ENCODE assay signal across 19 cellular contexts in the genomic region with DNA sequence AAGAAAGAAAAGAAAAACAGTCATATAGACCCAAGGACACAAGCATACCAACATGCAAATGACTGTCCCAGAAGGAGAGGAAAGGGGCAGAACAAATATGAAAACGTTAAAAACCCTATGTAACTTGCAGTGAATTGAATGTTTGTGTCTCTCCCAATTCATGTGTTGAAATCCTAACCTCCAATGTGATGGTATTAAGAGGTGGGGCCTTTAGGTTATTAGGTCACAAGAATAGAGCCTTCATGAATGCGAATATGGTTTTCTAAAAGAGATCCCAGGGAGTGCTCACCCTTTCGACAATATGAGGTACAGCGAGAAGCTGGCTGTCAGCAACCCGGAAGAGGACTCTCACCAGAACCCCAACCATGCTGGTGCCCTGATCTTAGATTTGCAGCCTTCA. TPM values are rescaled to one million over a fixed set of nuclear protein-coding genes. Genes with fewer than 3 reads are reported as not detected.
DNase-seq lines count a peak whose midpoint lies in the region; FAIRE-seq and TF ChIP-seq lines count a peak whose summit lies in the region.
"Had no signal": no experiment of that assay in that cellular context is flagged by ENCODE, and none has a peak within 500 bp of the region (broad histone marks: within the 10 kb centered on the region; RNA-seq: fewer than 3 reads in every experiment).

No MANE protein-coding gene starts in this region.

- H3K4me1 ChIP-seq in ACC112 (ENCODE audit: control insufficient read depth, insufficient read depth, low read length, unreplicated experiment), result no peaks in the 10 kb centered on the region
- peaks cover 10% of the 10 kb centered on the region for H3K4me1 ChIP-seq in CD4-positive, alpha-beta memory T cell (ENCODE audit: insufficient read depth, low read length)
- H3K4me1 ChIP-seq in ascending aorta, result no peaks in the 10 kb centered on the region

- no peaks in the 10 kb centered on the region for H3K27me3 Mint-ChIP-seq in CD4-positive, alpha-beta memory T cell
- no peaks in the 10 kb centered on the region for H3K27me3 Mint-ChIP-seq in mesothelial cell of epicardium (ENCODE audit: low read depth)

- H3K4me3 Mint-ChIP-seq in CD4-positive, alpha-beta memory T cell, result no peak overlapping the region
- no peak overlapping the region for H3K4me3 Mint-ChIP-seq in mesothelial cell of epicardium

- H3K4me3 ChIP-seq in ACC112 (ENCODE audit: low read depth, low read length) (no peak overlapping the region), SK-N-MC (no peak overlapping the region), ascending aorta (no peak overlapping the region)
- no peak overlapping the region for H3K4me3 ChIP-seq in CD4-positive, alpha-beta memory T cell (ENCODE audit: low read length in 2 of 2)
- H3K4me3 ChIP-seq: HAP-1, PC-9 had no signal

- peaks cover 24% of the 10 kb centered on the region for H3K36me3 ChIP-seq in ACC112 (ENCODE audit: insufficient read depth, low read length)
- peaks cover 49% of the 10 kb centered on the region for H3K36me3 ChIP-seq in CD4-positive, alpha-beta memory T cell (ENCODE audit: insufficient read depth, low read length)
- H3K36me3 ChIP-seq in SK-N-MC (ENCODE audit: insufficient read depth, low read length), result peaks cover 41% of the 10 kb centered on the region
- peaks cover 36 to 55% of the 10 kb centered on the region in 2 donors for H3K36me3 ChIP-seq in ascending aorta

- no peak for FAIRE-seq in frontal cortex (lab: Jason Lieb, UNC)
- FAIRE-seq: GM19239 had no signal

- no peak overlapping the region for H2AFZ ChIP-seq in ACC112 (ENCODE audit: low read length, unreplicated experiment)
- H2AFZ ChIP-seq: PC-9 had no signal

- POLR2A ChIA-PET in CD4-positive, alpha-beta memory T cell (lab: Charles Lee; ENCODE audit: partially characterized antibody), result no interaction called here

- H3K9me3 ChIP-seq in CD4-positive, alpha-beta memory T cell (ENCODE audit: control insufficient read depth in 1 of 2, low read length in 2 of 2), result no peaks in the 10 kb centered on the region
- no peaks in the 10 kb centered on the region for H3K9me3 ChIP-seq in SK-N-MC (ENCODE audit: low read depth, low read length)
- no peaks in the 10 kb centered on the region for H3K9me3 ChIP-seq in ascending aorta
- H3K9me3 ChIP-seq: HAP-1 had no signal

- H3K27ac ChIP-seq in ACC112 (ENCODE audit: low read depth, low read length), result peak overlapping the region; percentile 13; the same call in 1 of the 2 replicates
- no peak overlapping the region for H3K27ac ChIP-seq in CD4-positive, alpha-beta memory T cell (ENCODE audit: low read depth, low read length)
- H3K27ac ChIP-seq in SK-N-MC, result peak overlapping the region; percentile 60
- H3K27ac ChIP-seq in ascending aorta, result no peak overlapping the region
- H3K27ac ChIP-seq: C4-2B, PC-9 had no signal

- H3K27me3 ChIP-seq in ACC112 (ENCODE audit: insufficient read depth, low read length) (no peaks in the 10 kb centered on the region), ascending aorta (no peaks in the 10 kb centered on the region)
- H3K27me3 ChIP-seq in CD4-positive, alpha-beta memory T cell (ENCODE audit: insufficient read depth, low read length), result no peaks in the 10 kb centered on the region

- peaks cover 26 to 29% (median 28%) of the 10 kb centered on the region in 4 donors for H3K4me1 Mint-ChIP-seq in CD4-positive, alpha-beta memory T cell
- H3K4me1 Mint-ChIP-seq in mesothelial cell of epicardium, result peaks cover 2% of the 10 kb centered on the region

- no peak overlapping the region for H3K9ac ChIP-seq in SK-N-MC (ENCODE audit: insufficient read length)

- no peak for DNase-seq in CD4-positive, alpha-beta memory T cell
- no peak for DNase-seq in SK-N-MC (ENCODE audit: low read depth, low spot score)
- DNase-seq in mesothelial cell of epicardium (ENCODE audit: low spot score in 2 of 2, unreplicated experiment in 2 of 2), result no peak
- no peak for DNase-seq in ascending aorta (ENCODE audit: low spot score in 2 of 2)
- DNase-seq in frontal cortex (ENCODE audit: low spot score in 2 of 2), result no peak
- DNase-seq in NCI-H526 (lab: John Stamatoyannopoulos, UW), result no peak
- DNase-seq: ACHN, GDM1, KG1, NCI-H1694 treated with DMSO at 0.1 percent for 48 hours, NCI-H774, PC-9, SIG-M5 had no signal

- H3K9me3 Mint-ChIP-seq in CD4-positive, alpha-beta memory T cell, result peaks cover 0 to 2% (median 0%) of the 10 kb centered on the region in 8 donors
- H3K9me3 Mint-ChIP-seq in mesothelial cell of epicardium, result no peaks in the 10 kb centered on the region

- peak overlapping the region in 4 of 7 donors; percentile 6 to 37 (median 34) for H3K27ac Mint-ChIP-seq in CD4-positive, alpha-beta memory T cell
- H3K27ac Mint-ChIP-seq in mesothelial cell of epicardium, result peak overlapping the region; percentile 30

- TF ChIP-seq CTCF in mesothelial cell of epicardium (IDR thresholded peaks at IDR 0.05; ENCODE audit: unreplicated experiment) (no peak), ascending aorta (IDR thresholded peaks at IDR 0.05) (no peak)

- CTCF ChIA-PET in CD4-positive, alpha-beta memory T cell (lab: Charles Lee; ENCODE audit: partially characterized antibody), result no interaction called here

- no peaks in the 10 kb centered on the region for H3K79me2 ChIP-seq in ACC112 (ENCODE audit: control insufficient read depth, insufficient read depth, low read length, unreplicated experiment)

- H3K36me3 Mint-ChIP-seq in CD4-positive, alpha-beta memory T cell, result peaks cover 31 to 66% of the 10 kb centered on the region in 2 donors
- peaks cover 25% of the 10 kb centered on the region for H3K36me3 Mint-ChIP-seq in mesothelial cell of epicardium

- intact Hi-C loops in CD4-positive, alpha-beta memory T cell (cut with micrococcal nuclease), result no loop called here
- intact Hi-C loops in ascending aorta (cut with DNase I), result no loop called here

RNA-seq across cellular contexts. Expression of gene HNRNPAB, which starts 13.9 kb away (rescaled TPM):
- 10 to 100 TPM; 82.1 to 85.3 TPM for total RNA-seq in CD4-positive, alpha-beta memory T cell
- polyA plus RNA-seq in CD4-positive, alpha-beta memory T cell, result 10 to 100 TPM; 29.4 to 75.3 TPM
- total RNA-seq in mesothelial cell of epicardium, result 198 to 209 TPM (median 204 TPM) in 3 replicates
- 99.2 TPM for total RNA-seq in ascending aorta
- 49.7 TPM for total RNA-seq in frontal cortex

RNA-seq across cellular contexts. Expression of gene PHYKPL, which starts 14.4 kb away (rescaled TPM):
- total RNA-seq in CD4-positive, alpha-beta memory T cell, result 100 to 1,000 TPM; 234 to 251 TPM
- 10 to 100 TPM; 38.7 to 44.6 TPM for polyA plus RNA-seq in CD4-positive, alpha-beta memory T cell
- 128 to 137 TPM (median 137 TPM) in 3 replicates for total RNA-seq in mesothelial cell of epicardium
- 89.3 TPM for total RNA-seq in ascending aorta
- total RNA-seq in frontal cortex, result 9.0 TPM

RNA-seq across cellular contexts. Expression of gene GMCL2, which starts 31.1 kb away (rescaled TPM):
- total RNA-seq in CD4-positive, alpha-beta memory T cell, result not detected
- polyA plus RNA-seq in CD4-positive, alpha-beta memory T cell, result not detected
- total RNA-seq in mesothelial cell of epicardium, result not detected in 3 replicates
- not detected for total RNA-seq in ascending aorta
- total RNA-seq in frontal cortex, result not detected
- total RNA-seq: Daoy, NCI-H460, PC-9 had no signal

Comparison
In these comparisons a context has a peak if more than half of its experiments do, and no peak if none do; other contexts are left out.
1. H3K27ac ChIP-seq: peak in ACC112 (single experiment) and SK-N-MC (single experiment); none in CD4-positive, alpha-beta memory T cell (single experiment) and ascending aorta (0 of 2).